Comparison of ENCODE assay signal across 1 cellular context in the genomic region with DNA sequence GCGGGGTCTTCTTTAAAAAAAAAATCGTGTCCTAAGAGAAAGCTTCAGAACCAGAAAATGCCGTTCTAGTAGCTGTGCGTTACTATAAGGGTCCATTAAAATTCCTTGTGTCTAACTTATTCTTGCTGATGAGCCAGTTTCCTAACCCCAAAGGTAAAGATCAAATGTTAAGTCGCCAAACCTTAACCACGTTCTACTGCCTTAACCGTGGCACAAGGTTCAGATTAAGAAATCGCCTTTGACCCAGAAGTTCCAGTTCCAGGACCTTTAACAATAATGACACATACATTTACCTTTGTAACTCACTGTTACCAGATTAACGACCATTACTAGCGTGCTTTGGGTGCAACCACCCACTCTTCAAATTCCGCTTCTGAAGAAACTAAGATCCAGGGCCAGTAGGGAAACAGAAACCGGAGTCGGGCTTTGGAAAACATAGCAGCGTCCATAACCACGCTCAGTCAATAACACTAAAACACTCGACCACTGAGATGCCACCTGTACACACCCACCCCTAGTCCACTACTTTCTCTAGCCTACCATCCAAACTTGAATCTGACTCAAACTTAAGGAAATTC.
TF ChIP-seq lines count a peak whose summit lies in the region.

No MANE protein-coding gene starts in this region.

TF ChIP-seq in H1, 55 proteins besides CTCF, POLR2A, EP300 and RAD21:
- TF ChIP-seq ASH2L (IDR thresholded peaks at IDR 0.05; ENCODE audit: low read length) (no peak), GABPA (IDR thresholded peaks at IDR 0.05; ENCODE audit: borderline replicate concordance, insufficient read depth, low read length) (no peak), HDAC2 (IDR thresholded peaks at IDR 0.05; ENCODE audit: borderline replicate concordance in 1 of 2, low read depth in 2 of 2, low read length in 2 of 2) (no peak), EZH2 (IDR thresholded peaks at IDR 0.05; ENCODE audit: low read depth, low read length, severe bottlenecking) (no peak), CTBP2 (IDR thresholded peaks at IDR 0.05; ENCODE audit: borderline replicate concordance, insufficient read depth, insufficient read length, low read length) (no peak), TCF12 (IDR thresholded peaks at IDR 0.05; ENCODE audit: low read depth, low read length) (no peak), BACH1 (IDR thresholded peaks at IDR 0.05; ENCODE audit: low read length) (no peak), SP4 (IDR thresholded peaks at IDR 0.05; ENCODE audit: low read length) (no peak), RFX5 (IDR thresholded peaks at IDR 0.05; ENCODE audit: borderline replicate concordance, low read depth, low read length) (no peak), POU5F1 (IDR thresholded peaks at IDR 0.05; ENCODE audit: low read depth, low read length) (no peak), RBBP5 (IDR thresholded peaks at IDR 0.05; ENCODE audit: borderline replicate concordance, low read depth, low read length) (no peak), NANOG (IDR thresholded peaks at IDR 0.05; ENCODE audit: insufficient read depth, low read depth, low read length, poor library complexity, severe bottlenecking) (no peak), CBX8 (IDR thresholded peaks at IDR 0.05; ENCODE audit: borderline replicate concordance, low read depth, low read length) (no peak), BRCA1 (IDR thresholded peaks at IDR 0.05; ENCODE audit: low read depth, low read length) (no peak)
